ENCODE assay signal across 29 cellular contexts in the genomic region with DNA sequence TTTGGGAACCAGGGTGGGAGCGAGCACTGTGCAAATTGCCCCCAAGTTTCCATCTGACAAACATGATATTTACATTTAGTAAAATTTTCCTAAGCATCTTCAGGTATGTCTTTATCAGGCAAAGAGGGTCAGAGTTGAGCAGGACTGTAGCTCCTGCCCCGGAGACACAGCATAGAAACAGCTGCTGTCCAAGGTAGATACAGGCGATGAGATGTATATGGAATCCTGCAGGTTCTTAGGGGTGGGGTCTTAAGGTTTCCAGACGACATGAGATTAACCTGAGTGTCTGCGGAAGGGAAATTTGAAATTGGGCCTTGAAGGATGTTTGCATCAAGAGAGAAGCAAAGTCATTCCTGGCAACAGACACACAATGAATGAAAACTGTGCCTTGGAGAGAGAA.
"Had no signal": no experiment of that assay in that cellular context is flagged by ENCODE, and none has a peak within 500 bp of the region (broad histone marks: within the 10 kb centered on the region; RNA-seq: fewer than 3 reads in every experiment).

No MANE protein-coding gene starts in this region.

- H3K36me3 ChIP-seq: left lung, neural progenitor cell, pancreas, prostate gland, suprapubic skin, thoracic aorta, tibial artery, upper lobe of right lung had no signal

- H3K27ac ChIP-seq: left lung, neural progenitor cell, pancreas, prostate gland, skin epidermis, suprapubic skin, thoracic aorta, tibial artery, upper lobe of right lung had no signal

- H3K4me2 ChIP-seq: neural progenitor cell had no signal

- H3K4me3 Mint-ChIP-seq: mesothelial cell of epicardium; naive B cell; natural killer cell; nephron progenitor cell; neural progenitor cell; stimulated activated naive CD8-positive, alpha-beta T cell treated with anti-CD3 and anti-CD28 coated beads, Interleukin-15, Interleukin-2, amounts not matched to agents 100 ng/mL and 50 ng/mL, for 24 hours had no signal

- H3K9ac ChIP-seq: neural progenitor cell had no signal

- DNase-seq: hippocampal formation; kidney glomerular epithelial cell; left cardiac atrium; left lung; mesendoderm; naive B cell; natural killer cell; nephron progenitor cell; pancreas; posterior cingulate gyrus; retina; right cardiac atrium; stimulated activated CD4-positive, alpha-beta T cell treated with anti-CD3 and anti-CD28 coated beads, Interleukin-12 subunit alpha, Interleukin-12 subunit beta, amount 100 ng/mL, for 4 hours; stimulated activated CD4-positive, alpha-beta T cell treated with anti-CD3 and anti-CD28 coated beads, Interleukin-15, amount 100 ng/mL, for 24 hours; stimulated activated CD4-positive, alpha-beta T cell treated with anti-CD3 and anti-CD28 coated beads, Interleukin-2, amount 100 ng/mL, for 24 hours; stimulated activated CD4-positive, alpha-beta T cell treated with anti-CD3 and anti-CD28 coated beads, Interleukin-4, amount 100 ng/mL, for 1 hour; stimulated activated naive CD4-positive, alpha-beta T cell; tibial artery; trophoblast cell; upper lobe of right lung had no signal

- H3K4me1 Mint-ChIP-seq: mesothelial cell of epicardium, naive B cell, natural killer cell, nephron progenitor cell had no signal

- H3K36me3 Mint-ChIP-seq: mesothelial cell of epicardium, naive B cell, natural killer cell, neural progenitor cell had no signal

- H3K27me3 ChIP-seq: left lung, neural progenitor cell, pancreas, suprapubic skin, tibial artery, upper lobe of right lung had no signal

- H3K9me3 ChIP-seq: left lung, pancreas, prostate gland, suprapubic skin, thoracic aorta, upper lobe of right lung had no signal

- H3K4me3 ChIP-seq: left lung, lung, neural progenitor cell, pancreas, prostate gland, skin epidermis, suprapubic skin, thoracic aorta, tibial artery, upper lobe of right lung had no signal

- H3K27me3 Mint-ChIP-seq: naive B cell; stimulated activated naive CD8-positive, alpha-beta T cell treated with anti-CD3 and anti-CD28 coated beads, Interleukin-15, Interleukin-2, amounts not matched to agents 100 ng/mL and 50 ng/mL, for 24 hours had no signal

- H3K27ac Mint-ChIP-seq: mesothelial cell of epicardium; naive B cell; natural killer cell; nephron progenitor cell; neural progenitor cell; stimulated activated naive CD8-positive, alpha-beta T cell treated with anti-CD3 and anti-CD28 coated beads, Interleukin-15, Interleukin-2, amounts not matched to agents 100 ng/mL and 50 ng/mL, for 24 hours had no signal

- ATAC-seq: left cardiac atrium, left lung, natural killer cell, pancreas, right cardiac atrium, sciatic nerve, upper lobe of right lung had no signal

- H2AFZ ChIP-seq: neural progenitor cell had no signal

- H3K4me1 ChIP-seq: left lung, neural progenitor cell, pancreas, prostate gland, suprapubic skin, tibial artery, upper lobe of right lung had no signal
